8 cellular contexts compared by ENCODE assay signal in the genomic region with DNA sequence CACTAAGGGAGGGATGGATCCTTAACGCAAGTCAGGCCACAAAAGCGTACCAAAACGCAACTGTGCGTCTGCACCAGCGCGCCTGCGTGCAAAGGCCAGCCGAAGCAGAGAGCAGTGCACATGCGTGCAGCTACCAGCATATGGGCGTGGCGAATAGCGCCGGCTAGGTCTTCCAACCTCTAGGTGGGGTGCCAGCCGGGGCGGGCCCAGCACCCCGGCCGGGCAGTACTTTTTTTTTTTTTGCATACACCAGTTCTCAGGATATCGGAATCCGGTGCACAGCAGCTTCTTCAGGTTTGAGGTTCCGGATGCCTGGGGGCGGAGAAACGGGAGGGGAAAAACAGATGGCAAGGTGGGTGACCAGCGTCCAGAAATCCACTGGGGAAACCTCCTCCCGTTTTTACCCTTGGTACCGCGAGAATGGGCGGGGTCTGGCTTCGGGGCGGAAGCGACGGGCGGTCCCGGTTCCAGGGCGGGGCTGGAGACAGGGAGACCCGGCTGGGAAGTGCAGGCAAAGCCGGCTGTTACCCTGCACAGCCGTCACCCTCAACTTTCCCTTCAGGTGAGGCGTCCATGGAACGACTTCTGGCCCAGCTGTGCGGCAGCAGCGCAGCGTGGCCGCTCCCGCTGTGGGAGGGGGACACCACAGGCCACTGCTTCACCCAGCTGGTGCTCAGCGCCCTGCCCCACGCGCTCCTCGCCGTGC. TPM values are rescaled to one million over a fixed set of nuclear protein-coding genes. Genes with fewer than 3 reads are reported as not detected.
DNase-seq lines count a peak whose midpoint lies in the region; ATAC-seq and TF ChIP-seq lines count a peak whose summit lies in the region.

A gene with protein sequence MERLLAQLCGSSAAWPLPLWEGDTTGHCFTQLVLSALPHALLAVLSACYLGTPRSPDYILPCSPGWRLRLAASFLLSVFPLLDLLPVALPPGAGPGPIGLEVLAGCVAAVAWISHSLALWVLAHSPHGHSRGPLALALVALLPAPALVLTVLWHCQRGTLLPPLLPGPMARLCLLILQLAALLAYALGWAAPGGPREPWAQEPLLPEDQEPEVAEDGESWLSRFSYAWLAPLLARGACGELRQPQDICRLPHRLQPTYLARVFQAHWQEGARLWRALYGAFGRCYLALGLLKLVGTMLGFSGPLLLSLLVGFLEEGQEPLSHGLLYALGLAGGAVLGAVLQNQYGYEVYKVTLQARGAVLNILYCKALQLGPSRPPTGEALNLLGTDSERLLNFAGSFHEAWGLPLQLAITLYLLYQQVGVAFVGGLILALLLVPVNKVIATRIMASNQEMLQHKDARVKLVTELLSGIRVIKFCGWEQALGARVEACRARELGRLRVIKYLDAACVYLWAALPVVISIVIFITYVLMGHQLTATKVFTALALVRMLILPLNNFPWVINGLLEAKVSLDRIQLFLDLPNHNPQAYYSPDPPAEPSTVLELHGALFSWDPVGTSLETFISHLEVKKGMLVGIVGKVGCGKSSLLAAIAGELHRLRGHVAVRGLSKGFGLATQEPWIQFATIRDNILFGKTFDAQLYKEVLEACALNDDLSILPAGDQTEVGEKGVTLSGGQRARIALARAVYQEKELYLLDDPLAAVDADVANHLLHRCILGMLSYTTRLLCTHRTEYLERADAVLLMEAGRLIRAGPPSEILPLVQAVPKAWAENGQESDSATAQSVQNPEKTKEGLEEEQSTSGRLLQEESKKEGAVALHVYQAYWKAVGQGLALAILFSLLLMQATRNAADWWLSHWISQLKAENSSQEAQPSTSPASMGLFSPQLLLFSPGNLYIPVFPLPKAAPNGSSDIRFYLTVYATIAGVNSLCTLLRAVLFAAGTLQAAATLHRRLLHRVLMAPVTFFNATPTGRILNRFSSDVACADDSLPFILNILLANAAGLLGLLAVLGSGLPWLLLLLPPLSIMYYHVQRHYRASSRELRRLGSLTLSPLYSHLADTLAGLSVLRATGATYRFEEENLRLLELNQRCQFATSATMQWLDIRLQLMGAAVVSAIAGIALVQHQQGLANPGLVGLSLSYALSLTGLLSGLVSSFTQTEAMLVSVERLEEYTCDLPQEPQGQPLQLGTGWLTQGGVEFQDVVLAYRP (N-terminal part only) (plus strand): TSS at position 136 of the 706 bp plus-strand sequence. CDS start 438 bp downstream, at position 574.

- peak within 1 kb of the TSS; percentile 92 for H3K27ac ChIP-seq in left ventricle myocardium inferior (replicated peaks)
- H3K27ac ChIP-seq in urinary bladder (ENCODE audit: low read depth) = peak within 1 kb of the TSS; percentile 51

- TF ChIP-seq CTCF in GM13977 (IDR thresholded peaks at IDR 0.05; ENCODE audit: extremely low read depth, insufficient read depth, missing control alignments) (peak; percentile 31), left ventricle myocardium inferior (IDR thresholded peaks at IDR 0.05; ENCODE audit: borderline replicate concordance) (peak; percentile 63), progenitor cell of endocrine pancreas (IDR thresholded peaks at IDR 0.05; ENCODE audit: unreplicated experiment) (peak; percentile 52)

- under 1% methylated on average over 49 of the region's 49 CpGs for WGBS in urinary bladder

- peak within 1 kb of the TSS; percentile 94 for H3K27ac Mint-ChIP-seq in T-helper 1 cell treated with Interleukin-12 subunit alpha and Interleukin-12 subunit beta and Interleukin-4 antibody, amounts not matched to agents 30 μg/mL and 1 μg/mL, for 36 hours
- H3K27ac Mint-ChIP-seq in progenitor cell of endocrine pancreas = peak within 1 kb of the TSS; percentile 99

- intact Hi-C loops in left ventricle myocardium inferior (cut with micrococcal nuclease) = no loop called here

- peaks cover 8% of the 10 kb centered on the region for H3K36me3 ChIP-seq in left ventricle myocardium inferior
- no peaks in the 10 kb centered on the region for H3K36me3 ChIP-seq in urinary bladder (ENCODE audit: insufficient read depth)

- H3K9me3 ChIP-seq in left ventricle myocardium inferior (replicated peaks) = no peaks in the 10 kb centered on the region

- peak within 1 kb of the TSS; percentile 96 for H3K4me3 ChIP-seq in left ventricle myocardium inferior
- peak within 1 kb of the TSS; percentile 71 for H3K4me3 ChIP-seq in urinary bladder (ENCODE audit: low read depth, low read length)

- peaks cover 9% of the 10 kb centered on the region for H3K36me3 Mint-ChIP-seq in T-helper 1 cell treated with Interleukin-12 subunit alpha and Interleukin-12 subunit beta and Interleukin-4 antibody, amounts not matched to agents 30 μg/mL and 1 μg/mL, for 36 hours (ENCODE audit: low read depth)
- H3K36me3 Mint-ChIP-seq in progenitor cell of endocrine pancreas (ENCODE audit: insufficient read depth) = peaks cover 4% of the 10 kb centered on the region

- peak within 1 kb of the TSS; percentile 92 for H3K4me3 Mint-ChIP-seq in T-helper 1 cell treated with Interleukin-12 subunit alpha and Interleukin-12 subunit beta and Interleukin-4 antibody, amounts not matched to agents 30 μg/mL and 1 μg/mL, for 36 hours
- peak within 1 kb of the TSS; percentile 96 for H3K4me3 Mint-ChIP-seq in progenitor cell of endocrine pancreas (ENCODE audit: low read depth)

- in situ Hi-C loops in GM13977 (cut with MboI; ENCODE audit: low pct_unique_long_range_greater_than_20kb, low sequenced_read_pairs, unreplicated experiment) = no loop called here

- ATAC-seq in HG02884 (IDR thresholded peaks at IDR 0.05; ENCODE audit: unreplicated experiment) = peak; percentile 91

- no peaks in the 10 kb centered on the region for H3K27me3 ChIP-seq in left ventricle myocardium inferior (ENCODE audit: low read depth)

- H3K4me1 Mint-ChIP-seq in T-helper 1 cell treated with Interleukin-12 subunit alpha and Interleukin-12 subunit beta and Interleukin-4 antibody, amounts not matched to agents 30 μg/mL and 1 μg/mL, for 36 hours (ENCODE audit: low read depth) = peaks cover 18% of the 10 kb centered on the region
- H3K4me1 Mint-ChIP-seq in progenitor cell of endocrine pancreas (ENCODE audit: low read depth) = peaks cover 11% of the 10 kb centered on the region

- peaks cover 32% of the 10 kb centered on the region for H3K4me1 ChIP-seq in left ventricle myocardium inferior
- no peaks in the 10 kb centered on the region for H3K4me1 ChIP-seq in urinary bladder (ENCODE audit: insufficient read depth)

- H3K9me3 Mint-ChIP-seq in T-helper 1 cell treated with Interleukin-12 subunit alpha and Interleukin-12 subunit beta and Interleukin-4 antibody, amounts not matched to agents 30 μg/mL and 1 μg/mL, for 36 hours = no peaks in the 10 kb centered on the region
- peaks cover 3% of the 10 kb centered on the region for H3K9me3 Mint-ChIP-seq in progenitor cell of endocrine pancreas (ENCODE audit: low read depth)

- no peaks in the 10 kb centered on the region for H3K27me3 Mint-ChIP-seq in T-helper 1 cell treated with Interleukin-12 subunit alpha and Interleukin-12 subunit beta and Interleukin-4 antibody, amounts not matched to agents 30 μg/mL and 1 μg/mL, for 36 hours (ENCODE audit: low read depth)
- no peaks in the 10 kb centered on the region for H3K27me3 Mint-ChIP-seq in progenitor cell of endocrine pancreas

- DNase-seq in GM13977 (ENCODE audit: low spot score) (peak; percentile 97), NCI-H1694 (lab: John Stamatoyannopoulos, UW) (peak; percentile 85), amniotic stem cell (lab: John Stamatoyannopoulos, UW) (peak; percentile 87), left ventricle myocardium inferior (peak; percentile 94), progenitor cell of endocrine pancreas (ENCODE audit: low spot score, unreplicated experiment) (peak; percentile 88)

RNA-seq across cellular contexts. Expression of the gene that starts here (rescaled TPM):
- total RNA-seq in left ventricle myocardium inferior (11.7 TPM), progenitor cell of endocrine pancreas (68.5 and 68.8 TPM in 2 replicates), urinary bladder (15.6 TPM)
- polyA plus RNA-seq in urinary bladder = 18.5 TPM

Comparison
In these comparisons a context has a peak if more than half of its experiments do, and no peak if none do; other contexts are left out.
1. Peak in every context shown above with its lines: DNase-seq, ATAC-seq, H3K4me3 ChIP-seq and H3K27ac ChIP-seq.